ENCODE assay signal across 11 cellular contexts in the genomic region with DNA sequence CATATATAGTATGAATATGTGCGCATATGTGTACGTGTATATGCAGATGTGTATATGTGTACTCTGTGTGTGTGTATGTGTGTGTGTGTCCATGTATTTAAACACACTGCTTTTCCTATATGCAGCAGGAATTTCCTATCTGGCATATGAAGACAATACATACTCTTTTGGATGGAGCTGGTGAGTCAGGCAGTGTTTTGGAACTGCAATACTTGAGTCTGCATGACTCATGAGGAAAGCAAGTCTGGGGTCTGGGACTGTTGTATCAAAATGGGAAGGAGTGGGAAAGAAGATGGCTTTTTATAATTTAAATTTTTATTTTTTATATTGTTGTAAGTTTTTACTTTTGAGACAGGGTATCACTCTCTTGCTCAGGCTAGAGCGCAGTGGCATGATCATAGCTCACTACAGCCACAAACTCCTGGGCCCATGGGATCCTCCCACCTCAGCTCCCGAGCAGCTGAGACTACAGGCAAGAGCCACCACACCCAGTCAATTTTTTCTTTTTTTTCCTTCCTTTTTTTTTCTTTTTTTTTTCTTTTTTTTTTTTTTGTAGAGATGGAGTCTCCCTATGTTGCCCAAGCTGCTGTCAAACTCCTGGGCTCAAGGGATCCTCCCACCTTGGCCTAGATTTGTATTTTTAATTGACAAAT.
A peak's percentile ranks its signal among the peaks of the same experiment; 100 is the strongest.
DNase-seq lines count a peak whose midpoint lies in the region; ATAC-seq and TF ChIP-seq lines count a peak whose summit lies in the region.
"Had no signal": no experiment of that assay in that cellular context is flagged by ENCODE, and none has a peak within 500 bp of the region (broad histone marks: within the 10 kb centered on the region; RNA-seq: fewer than 3 reads in every experiment).

No MANE protein-coding gene starts in this region.

- peak overlapping the region; percentile 29 to 90 for H3K27ac Mint-ChIP-seq in T-cell

- H3K27ac ChIP-seq in right atrium auricular region (no peak overlapping the region), thoracic aorta (no peak overlapping the region)

- H3K36me3 ChIP-seq in right atrium auricular region (no peaks in the 10 kb centered on the region), thoracic aorta (no peaks in the 10 kb centered on the region)

- H3K4me3 Mint-ChIP-seq in T-cell: no peak overlapping the region
- H3K4me3 Mint-ChIP-seq: CD4-positive, alpha-beta T cell had no signal

- TF ChIP-seq CTCF in right atrium auricular region (IDR thresholded peaks at IDR 0.05): no peak
- TF ChIP-seq CTCF in fibroblast of mammary gland (conservative IDR thresholded peaks at IDR 0.05; ENCODE audit: control insufficient read depth, insufficient read depth, low read depth, low read length): no peak
- no peak for TF ChIP-seq CTCF in thoracic aorta (IDR thresholded peaks at IDR 0.05)

- POLR2A ChIA-PET in T-cell (lab: Charles Lee): interaction anchor here (0.6 to 1.2 kb wide), 4 partner anchors 18 to 49 kb away, joined by 3 to 11 read pairs (median 8); no protein-coding TSS in a partner anchor

- H3K36me3 Mint-ChIP-seq in T-cell: no peaks in the 10 kb centered on the region

- no peaks in the 10 kb centered on the region for H3K9me3 ChIP-seq in right atrium auricular region
- no peaks in the 10 kb centered on the region for H3K9me3 ChIP-seq in thoracic aorta

- DNase-seq in left ventricle myocardium superior: no peak
- no peak for DNase-seq in right atrium auricular region (ENCODE audit: low spot score)
- DNase-seq in T-cell: no peak
- DNase-seq in fibroblast of mammary gland (ENCODE audit: low read depth): peak; percentile 90
- DNase-seq in thoracic aorta (ENCODE audit: low spot score): no peak
- no peak for DNase-seq in NCI-H524 treated with DMSO at 0.1 percent for 48 hours (lab: John Stamatoyannopoulos, UW)
- no peak for DNase-seq in NCI-H1436 (lab: John Stamatoyannopoulos, UW)
- no peak for DNase-seq in HT-29 (ENCODE audit: low spot score)
- DNase-seq: CD4-positive, alpha-beta T cell; NCI-H2081; SHP77 treated with DMSO at 0.1 percent for 48 hours had no signal

- CTCF ChIA-PET in T-cell (lab: Charles Lee): interaction anchor here in 1 of 2 donors (0.7 to 1.6 kb wide), 4 partner anchors 47 to 492 kb away, joined by 3 to 9 read pairs (median 6); no protein-coding TSS in a partner anchor

- ATAC-seq in left ventricle myocardium superior: peak; percentile 37
- no peak for ATAC-seq in T-cell (replicated peaks in 1 of 4)
- peak; percentile 53 for ATAC-seq in thoracic aorta (ENCODE audit: insufficient number of reproducible peaks, low FRiP score, low read depth)

- no peaks in the 10 kb centered on the region for H3K27me3 Mint-ChIP-seq in T-cell
- H3K27me3 Mint-ChIP-seq: CD4-positive, alpha-beta T cell had no signal

- no peaks in the 10 kb centered on the region for H3K9me3 Mint-ChIP-seq in T-cell
- H3K9me3 Mint-ChIP-seq: CD4-positive, alpha-beta T cell had no signal

- H3K4me3 ChIP-seq in right atrium auricular region: no peak overlapping the region
- no peak overlapping the region for H3K4me3 ChIP-seq in fibroblast of mammary gland (ENCODE audit: control insufficient read depth, low read depth, low read length)
- no peak overlapping the region for H3K4me3 ChIP-seq in thoracic aorta

- intact Hi-C loops in left ventricle myocardium superior (cut with micrococcal nuclease): no loop called here

- H3K4me1 ChIP-seq in right atrium auricular region (peaks cover 0 to 42% of the 10 kb centered on the region in 2 donors), thoracic aorta (ENCODE audit: control insufficient read depth in 1 of 2, low read depth in 2 of 2) (peaks cover 5 to 31% of the 10 kb centered on the region in 2 donors)

- no peaks in the 10 kb centered on the region for H3K27me3 ChIP-seq in right atrium auricular region
- H3K27me3 ChIP-seq in thoracic aorta (replicated peaks; ENCODE audit: insufficient read depth): no peaks in the 10 kb centered on the region

- H3K4me1 Mint-ChIP-seq in T-cell: peaks cover 57 to 78% (median 72%) of the 10 kb centered on the region in 3 donors

Comparison
In these comparisons a context has a peak if more than half of its experiments do, and no peak if none do; other contexts are left out.
1. ATAC-seq: peak in left ventricle myocardium superior (single experiment) and thoracic aorta (single experiment); none in T-cell (0 of 4).